ENCODE assay signal across 17 cellular contexts in genomic region chr11:79906189-79906588, GRCh38.
DNase-seq lines count a peak whose midpoint lies in the region; ATAC-seq and TF ChIP-seq lines count a peak whose summit lies in the region.
"Had no signal": no experiment of that assay in that cellular context is flagged by ENCODE, and none has a peak within 500 bp of the region (broad histone marks: within the 10 kb centered on the region; RNA-seq: fewer than 3 reads in every experiment).

No MANE protein-coding gene starts in this region.

- no peak overlapping the region for H3K14ac ChIP-seq in neuronal stem cell (ENCODE audit: low read length)

- no peak overlapping the region for H2BK12ac ChIP-seq in neuronal stem cell (ENCODE audit: low read length)

- H3K4me3 ChIP-seq in duodenal mucosa (ENCODE audit: low read depth in 1 of 2, low read length in 2 of 2): peak overlapping the region; percentile 23 to 46
- no peak overlapping the region for H3K4me3 ChIP-seq in mucosa of descending colon
- no peak overlapping the region for H3K4me3 ChIP-seq in neuronal stem cell (ENCODE audit: low read length in 2 of 2)
- H3K4me3 ChIP-seq in foreskin fibroblast (ENCODE audit: low read depth in 1 of 2, low read length in 2 of 2): no peak overlapping the region
- H3K4me3 ChIP-seq: GM12878, GM23248 had no signal

- H3K27me3 ChIP-seq in duodenal mucosa (ENCODE audit: control insufficient read depth in 1 of 2, insufficient read depth in 2 of 2, low read length in 2 of 2) (no peaks in the 10 kb centered on the region), neuronal stem cell (ENCODE audit: control insufficient read depth in 3 of 3, insufficient read depth in 3 of 3, low read depth in 1 of 3, low read length in 3 of 3) (no peaks in the 10 kb centered on the region)

- no peak overlapping the region for H2AK5ac ChIP-seq in neuronal stem cell (ENCODE audit: low read depth, low read length)

- ATAC-seq in mucosa of descending colon: peak; percentile 68
- ATAC-seq: GM12878 had no signal

- no peak overlapping the region for H3K27ac ChIP-seq in duodenal mucosa (ENCODE audit: low read depth, low read length)
- no peak overlapping the region for H3K27ac ChIP-seq in neuronal stem cell (replicated peaks; ENCODE audit: low read length)
- H3K27ac ChIP-seq: GM23248 had no signal

- H4K8ac ChIP-seq in neuronal stem cell (ENCODE audit: low read depth, low read length): no peak overlapping the region

- H2BK5ac ChIP-seq in neuronal stem cell (ENCODE audit: low read length): no peak overlapping the region

- TF ChIP-seq CTCF in mucosa of descending colon (IDR thresholded peaks at IDR 0.05): no peak
- TF ChIP-seq CTCF in foreskin fibroblast (IDR thresholded peaks at IDR 0.05; ENCODE audit: low read depth, low read length): no peak

- H2BK15ac ChIP-seq in neuronal stem cell (ENCODE audit: low read length): no peak overlapping the region

- H3K4me2 ChIP-seq in neuronal stem cell (ENCODE audit: insufficient read depth, low read length, poor library complexity, severe bottlenecking): no peak overlapping the region

- H3K79me1 ChIP-seq in neuronal stem cell (ENCODE audit: low read depth, low read length): no peaks in the 10 kb centered on the region

- H2BK120ac ChIP-seq in neuronal stem cell (ENCODE audit: low read depth, low read length): no peak overlapping the region

- no peak overlapping the region for H3K4ac ChIP-seq in neuronal stem cell (ENCODE audit: low read length)

- H3K9me3 ChIP-seq in duodenal mucosa (ENCODE audit: control insufficient read depth in 1 of 2, low read length in 2 of 2): peaks cover 3 to 8% of the 10 kb centered on the region in 2 donors
- no peaks in the 10 kb centered on the region for H3K9me3 ChIP-seq in mucosa of descending colon
- H3K9me3 ChIP-seq in neuronal stem cell (replicated peaks in 1 of 2; ENCODE audit: control insufficient read depth in 2 of 2, insufficient read depth in 1 of 2, low read depth in 1 of 2, low read length in 2 of 2): no peaks in the 10 kb centered on the region

- peak overlapping the region; percentile 29 for H3K18ac ChIP-seq in neuronal stem cell (ENCODE audit: low read length)

- no peak overlapping the region for H3K9ac ChIP-seq in duodenal mucosa (ENCODE audit: low read depth in 1 of 2, low read length in 2 of 2)
- no peak overlapping the region for H3K9ac ChIP-seq in neuronal stem cell (ENCODE audit: low read depth, low read length, poor library complexity)
- H3K9ac ChIP-seq: GM23248 had no signal

- intact Hi-C loops in mucosa of descending colon (cut with DNase I, micrococcal nuclease): no loop called here
- intact Hi-C loops in posterior vena cava (cut with DNase I): no loop called here

- peak in 1 of 3 donors; percentile 57 for DNase-seq in mucosa of descending colon
- DNase-seq in neuronal stem cell (ENCODE audit: low spot score): no peak
- no peak for DNase-seq in posterior vena cava (ENCODE audit: low spot score)
- no peak for DNase-seq in SHP77 treated with DMSO at 0.1 percent for 48 hours (lab: John Stamatoyannopoulos, UW)
- no peak for DNase-seq in foreskin fibroblast
- DNase-seq: C1 segment of cervical spinal cord; Calu3; CD4-positive, alpha-beta memory T cell; COR-L47; DMS79; EL; GDM1; GM23248; H7; HCEC 1CT had no signal

- H3K36me3 ChIP-seq in duodenal mucosa (ENCODE audit: control insufficient read depth in 1 of 2, insufficient read depth in 2 of 2, low read length in 2 of 2): no peaks in the 10 kb centered on the region
- no peaks in the 10 kb centered on the region for H3K36me3 ChIP-seq in mucosa of descending colon (ENCODE audit: low read depth)
- H3K36me3 ChIP-seq in neuronal stem cell (replicated peaks in 1 of 2; ENCODE audit: control insufficient read depth in 2 of 2, insufficient read depth in 2 of 2, low read length in 2 of 2): no peaks in the 10 kb centered on the region

- WGBS in neuronal stem cell (ENCODE audit: extremely low coverage in 2 of 2, insufficient read length in 2 of 2, insufficient replicate concordance in 1 of 2), 2 donors: no CpG with 5 or more reads among the region's 7 CpGs

- no peak overlapping the region for H2AFZ ChIP-seq in neuronal stem cell (ENCODE audit: low read length)
- H2AFZ ChIP-seq: GM23248 had no signal

- H3K4me1 ChIP-seq in duodenal mucosa (ENCODE audit: control insufficient read depth in 1 of 2, insufficient read depth in 2 of 2, low read length in 2 of 2): peaks cover 4 to 8% of the 10 kb centered on the region in 2 donors
- no peaks in the 10 kb centered on the region for H3K4me1 ChIP-seq in mucosa of descending colon (ENCODE audit: low read depth)
- H3K4me1 ChIP-seq in neuronal stem cell (ENCODE audit: control insufficient read depth in 2 of 2, insufficient read depth in 1 of 2, low read depth in 1 of 2, low read length in 2 of 2): peaks cover 0 to 9% of the 10 kb centered on the region in 2 donors

- no peak overlapping the region for H4K91ac ChIP-seq in neuronal stem cell (ENCODE audit: low read depth, low read length, poor library complexity)

- H3K23ac ChIP-seq in neuronal stem cell (ENCODE audit: low read depth, low read length, poor library complexity): no peak overlapping the region

Comparison
In these comparisons a context has a peak if more than half of its experiments do, and no peak if none do; other contexts are left out.
1. H3K4me3 ChIP-seq: peak in duodenal mucosa (2 of 2); none in mucosa of descending colon (single experiment), neuronal stem cell (0 of 2) and foreskin fibroblast (0 of 2).